In genomic region chr10:36608251-36608650, GRCh38 we compare ENCODE assay signal across 22 cellular contexts.
DNase-seq lines count a peak whose midpoint lies in the region; ATAC-seq, FAIRE-seq and TF ChIP-seq lines count a peak whose summit lies in the region.
"Had no signal": no experiment of that assay in that cellular context is flagged by ENCODE, and none has a peak within 500 bp of the region (broad histone marks: within the 10 kb centered on the region; RNA-seq: fewer than 3 reads in every experiment).

No MANE protein-coding gene starts in this region.

- ATAC-seq in GM21526 (IDR thresholded peaks at IDR 0.05; ENCODE audit: low FRiP score, unreplicated experiment) = no peak
- ATAC-seq: heart right ventricle had no signal

- peaks cover 15% of the 10 kb centered on the region for H3K4me1 ChIP-seq in astrocyte (ENCODE audit: insufficient read depth, low read length)
- H3K4me1 ChIP-seq: adrenal gland, heart right ventricle had no signal

- DNase-seq in A172 (ENCODE audit: low spot score) (peak; percentile 67), H54 (ENCODE audit: insufficient read length, low spot score) (peak; percentile 15), astrocyte (ENCODE audit: low read depth) (peak; percentile 68), glomerular endothelial cell (ENCODE audit: extremely low read depth, low read depth, low spot score) (peak; percentile 71), progenitor cell of endocrine pancreas (ENCODE audit: low spot score, unreplicated experiment) (no peak), NCI-H446 treated with DMSO at 0.1 percent for 48 hours (lab: John Stamatoyannopoulos, UW) (no peak), iPS-NIHi7 (ENCODE audit: extremely low spot score) (no peak)
- DNase-seq: activated CD4-positive, CD25-positive, alpha-beta regulatory T cell; adrenal gland; CD8-positive, alpha-beta memory T cell; DMS79; heart right ventricle; MM.1S; NCI-H1694 treated with DMSO at 0.1 percent for 48 hours; nephron progenitor cell; SHP77; T-helper 2 cell had no signal

- TF ChIP-seq POLR2A in H54 (IDR thresholded peaks at IDR 0.05; ENCODE audit: low read depth, low read length) = no peak

- H3K27ac Mint-ChIP-seq in astrocyte (ENCODE audit: unreplicated experiment) = peak overlapping the region; percentile 27
- no peak overlapping the region for H3K27ac Mint-ChIP-seq in progenitor cell of endocrine pancreas
- H3K27ac Mint-ChIP-seq: CD8-positive, alpha-beta memory T cell; nephron progenitor cell had no signal

- H3K79me2 ChIP-seq in astrocyte (ENCODE audit: insufficient read depth, low read length) = no peaks in the 10 kb centered on the region

- no peak overlapping the region for H3K4me3 ChIP-seq in astrocyte (ENCODE audit: insufficient read depth, low read depth, low read length)
- H3K4me3 ChIP-seq: adrenal gland, coronary artery, heart right ventricle had no signal

- no peak overlapping the region for H3K27ac ChIP-seq in astrocyte (ENCODE audit: low read depth, low read length)
- H3K27ac ChIP-seq: adrenal gland, coronary artery, epithelial cell of prostate, heart right ventricle had no signal

- H3K27me3 ChIP-seq in astrocyte (ENCODE audit: insufficient read depth, low read length) = no peaks in the 10 kb centered on the region
- H3K27me3 ChIP-seq: adrenal gland, heart right ventricle had no signal

- no peaks in the 10 kb centered on the region for H3K36me3 ChIP-seq in astrocyte (ENCODE audit: insufficient read depth, low read length)
- H3K36me3 ChIP-seq: adrenal gland, heart right ventricle had no signal

- peak overlapping the region; percentile 47 for H3K4me2 ChIP-seq in astrocyte (ENCODE audit: low read length)

- no peaks in the 10 kb centered on the region for H4K20me1 ChIP-seq in astrocyte (ENCODE audit: insufficient read depth, low read length)

- H3K27me3 Mint-ChIP-seq in astrocyte (ENCODE audit: low read depth, unreplicated experiment) = no peaks in the 10 kb centered on the region
- no peaks in the 10 kb centered on the region for H3K27me3 Mint-ChIP-seq in progenitor cell of endocrine pancreas
- H3K27me3 Mint-ChIP-seq: CD8-positive, alpha-beta memory T cell had no signal

- H3K9me3 Mint-ChIP-seq in astrocyte (ENCODE audit: unreplicated experiment) (no peaks in the 10 kb centered on the region), progenitor cell of endocrine pancreas (ENCODE audit: low read depth) (no peaks in the 10 kb centered on the region)
- H3K9me3 Mint-ChIP-seq: nephron progenitor cell had no signal

- TF ChIP-seq CTCF in astrocyte (IDR thresholded peaks at IDR 0.05; ENCODE audit: insufficient read depth, low read depth, low read length) (no peak), progenitor cell of endocrine pancreas (IDR thresholded peaks at IDR 0.05; ENCODE audit: unreplicated experiment) (no peak)

- H3K36me3 Mint-ChIP-seq in astrocyte (ENCODE audit: low read depth, unreplicated experiment) = no peaks in the 10 kb centered on the region
- no peaks in the 10 kb centered on the region for H3K36me3 Mint-ChIP-seq in progenitor cell of endocrine pancreas (ENCODE audit: insufficient read depth)
- H3K36me3 Mint-ChIP-seq: CD8-positive, alpha-beta memory T cell had no signal

- H3K9me3 ChIP-seq in astrocyte (ENCODE audit: insufficient read depth, low read depth, low read length) = no peaks in the 10 kb centered on the region
- H3K9me3 ChIP-seq: adrenal gland, heart right ventricle had no signal

- no peak overlapping the region for H3K9ac ChIP-seq in astrocyte (ENCODE audit: low read length)

- H2AFZ ChIP-seq in astrocyte (ENCODE audit: low read depth, low read length) = no peak overlapping the region

- H3K4me1 Mint-ChIP-seq in astrocyte (ENCODE audit: low read depth, unreplicated experiment) = peaks cover 13% of the 10 kb centered on the region
- no peaks in the 10 kb centered on the region for H3K4me1 Mint-ChIP-seq in progenitor cell of endocrine pancreas (ENCODE audit: low read depth)
- H3K4me1 Mint-ChIP-seq: CD8-positive, alpha-beta memory T cell; nephron progenitor cell had no signal

- FAIRE-seq in H54 (lab: Jason Lieb, UNC) (peak; percentile 81), astrocyte (lab: Jason Lieb, UNC) (peak; percentile 91)
- FAIRE-seq: A204.1, keratinocyte had no signal

- H3K4me3 Mint-ChIP-seq in astrocyte (ENCODE audit: unreplicated experiment) = no peak overlapping the region
- H3K4me3 Mint-ChIP-seq in progenitor cell of endocrine pancreas (ENCODE audit: low read depth) = no peak overlapping the region
- H3K4me3 Mint-ChIP-seq: CD8-positive, alpha-beta memory T cell; nephron progenitor cell had no signal

Comparison
In these comparisons a context has a peak if more than half of its experiments do, and no peak if none do; other contexts are left out.
1. DNase-seq: peak in A172 (single experiment), H54 (single experiment), astrocyte (single experiment) and glomerular endothelial cell (single experiment); none in progenitor cell of endocrine pancreas (single experiment), NCI-H446 treated with DMSO at 0.1 percent for 48 hours (single experiment) and iPS-NIHi7 (single experiment).